In the genomic region with DNA sequence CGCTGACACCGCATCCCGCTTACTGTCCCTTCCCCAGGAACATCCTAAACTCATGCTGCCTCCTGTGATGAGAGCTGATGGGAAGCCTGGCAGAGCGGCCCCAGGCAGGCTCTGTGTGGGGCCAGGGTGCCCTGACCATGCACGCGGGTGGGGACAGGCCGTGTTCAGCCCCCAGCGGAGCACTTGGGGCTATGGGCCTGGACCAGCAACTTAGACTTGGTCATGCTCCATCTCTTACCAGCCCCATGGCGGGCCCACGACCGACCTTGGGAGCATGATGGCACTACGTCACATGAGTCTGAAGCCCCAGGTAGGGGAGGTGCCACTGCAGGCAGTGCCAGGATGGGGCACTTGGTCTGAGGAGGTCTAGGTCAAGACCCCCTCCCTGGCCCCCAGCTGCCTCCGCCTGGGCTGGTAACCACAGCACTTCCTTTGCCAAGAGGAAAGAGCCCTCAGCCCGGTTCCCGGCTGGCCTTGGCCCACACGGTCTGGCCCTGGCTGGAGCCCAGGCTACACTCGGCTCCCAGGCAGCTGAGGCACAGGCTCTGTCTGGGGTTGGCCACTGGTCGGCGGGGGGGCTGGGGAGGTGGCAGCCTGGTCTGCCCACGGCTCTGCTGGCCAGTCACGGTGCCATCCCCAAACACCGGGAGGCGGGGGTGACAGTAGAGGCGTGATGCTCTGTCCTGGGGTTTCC, we compare ENCODE assay signal across 9 cellular contexts. TPM values are rescaled to one million over a fixed set of nuclear protein-coding genes. Genes with fewer than 3 reads are reported as not detected.
DNase-seq lines count a peak whose midpoint lies in the region; ATAC-seq, FAIRE-seq and TF ChIP-seq lines count a peak whose summit lies in the region.
"Had no signal": no experiment of that assay in that cellular context is flagged by ENCODE, and none has a peak within 500 bp of the region (broad histone marks: within the 10 kb centered on the region; RNA-seq: fewer than 3 reads in every experiment).

No MANE protein-coding gene starts in this region.

- no peak for DNase-seq in Peyer's patch
- DNase-seq in endothelial cell of umbilical vein (ENCODE audit: low read depth, low spot score), result peak; percentile 23
- DNase-seq in midbrain (lab: John Stamatoyannopoulos, UW), result peak; percentile 85
- DNase-seq in thyroid gland, result peak; percentile 84 to 85
- no peak for DNase-seq in stimulated activated CD4-positive, alpha-beta T cell treated with anti-CD3 and anti-CD28 coated beads, Interleukin-2, amount 100 ng/mL, for 48 hours
- DNase-seq in NCI-H1930 (lab: John Stamatoyannopoulos, UW), result no peak
- DNase-seq: activated effector memory CD4-positive, alpha-beta T cell treated with Interleukin-2 at 50 U/mL for 16 hours had no signal

- no peak for TF ChIP-seq CTCF in Peyer's patch (IDR thresholded peaks at IDR 0.05)
- TF ChIP-seq CTCF in endothelial cell of umbilical vein (IDR thresholded peaks at IDR 0.05; ENCODE audit: extremely low read depth in 1 of 2, insufficient read depth in 1 of 2, low read depth in 1 of 2, low read length in 2 of 2), result no peak
- no peak for TF ChIP-seq CTCF in thyroid gland (IDR thresholded peaks at IDR 0.05)

- no peaks in the 10 kb centered on the region for H3K36me3 ChIP-seq in Peyer's patch
- H3K36me3 ChIP-seq in endothelial cell of umbilical vein (ENCODE audit: control insufficient read depth in 2 of 2, extremely low read depth in 1 of 2, insufficient read depth in 2 of 2, low read length in 2 of 2), result no peaks in the 10 kb centered on the region
- no peaks in the 10 kb centered on the region for H3K36me3 ChIP-seq in thyroid gland

- H3K27me3 ChIP-seq in Peyer's patch (no peaks in the 10 kb centered on the region), endothelial cell of umbilical vein (ENCODE audit: control insufficient read depth in 2 of 2, insufficient read depth in 2 of 2, low read length in 2 of 2) (no peaks in the 10 kb centered on the region), thyroid gland (no peaks in the 10 kb centered on the region)

- H3K4me1 ChIP-seq in Peyer's patch (peaks cover 0 to 61% (median 0%) of the 10 kb centered on the region in 4 donors), endothelial cell of umbilical vein (ENCODE audit: control insufficient read depth, extremely low read depth, insufficient read depth, low read length) (peaks cover 27% of the 10 kb centered on the region), thyroid gland (peaks cover 51 to 70% of the 10 kb centered on the region in 2 donors)

- H3K9me3 ChIP-seq in Peyer's patch, result no peaks in the 10 kb centered on the region
- H3K9me3 ChIP-seq in endothelial cell of umbilical vein (replicated peaks; ENCODE audit: control insufficient read depth, insufficient read depth, low read length), result no peaks in the 10 kb centered on the region
- H3K9me3 ChIP-seq in thyroid gland, result no peaks in the 10 kb centered on the region

- H3K27ac ChIP-seq in Peyer's patch, result peak overlapping the region; percentile 66 to 88 (median 75)
- no peak overlapping the region for H3K27ac ChIP-seq in endothelial cell of umbilical vein (ENCODE audit: insufficient read depth, low read depth, low read length)
- peak overlapping the region; percentile 85 to 93 (median 92) for H3K27ac ChIP-seq in thyroid gland

- H3K9me1 ChIP-seq in endothelial cell of umbilical vein (replicated peaks; ENCODE audit: control insufficient read depth, extremely low read depth, insufficient read depth, low read length), result no peaks in the 10 kb centered on the region

- H4K20me1 ChIP-seq in endothelial cell of umbilical vein (replicated peaks; ENCODE audit: control insufficient read depth, extremely low read depth, insufficient read depth, low read length), result no peaks in the 10 kb centered on the region

- H3K4me2 ChIP-seq in endothelial cell of umbilical vein (ENCODE audit: insufficient read depth, low read length), result no peak overlapping the region

- no peaks in the 10 kb centered on the region for H3K79me2 ChIP-seq in endothelial cell of umbilical vein (ENCODE audit: control insufficient read depth, insufficient read depth, low read length)

- CTCF ChIA-PET in endothelial cell of umbilical vein (lab: Charles Lee), result interaction anchor here (1.5 kb wide), 2 partner anchors 9 to 19 kb away, joined by 3 to 4 read pairs; no protein-coding TSS in a partner anchor

- no peak overlapping the region for H3K9ac ChIP-seq in endothelial cell of umbilical vein (replicated peaks; ENCODE audit: extremely low read depth, insufficient read depth, low read length)

- intact Hi-C loops in endothelial cell of umbilical vein (cut with micrococcal nuclease), result no loop called here
- intact Hi-C loops in thyroid gland (cut with DNase I), result no loop called here

- TF ChIP-seq POLR2A in Peyer's patch (IDR thresholded peaks at IDR 0.05) (no peak), endothelial cell of umbilical vein (IDR thresholded peaks at IDR 0.05; ENCODE audit: low read depth, low read length) (no peak), thyroid gland (IDR thresholded peaks at IDR 0.05) (no peak)

- dilution Hi-C loops in endothelial cell of umbilical vein (cut with MboI; ENCODE audit: extremely low pct_ligation_motif_present, low sequenced_read_pairs), result no loop called here

- 0 to 38% methylated on average over 4 to 9 of the region's 24 CpGs for WGBS in thyroid gland, 2 donors

- no TSS peak for BruUV-seq in endothelial cell of umbilical vein (replicated peaks; lab: Mats Ljungman, UMichigan)

- ATAC-seq in GM18517 (IDR thresholded peaks at IDR 0.05; ENCODE audit: unreplicated experiment) (no peak), GM21576 (IDR thresholded peaks at IDR 0.05; ENCODE audit: unreplicated experiment) (no peak)

- no peak overlapping the region for H3K4me3 ChIP-seq in Peyer's patch
- no peak overlapping the region for H3K4me3 ChIP-seq in endothelial cell of umbilical vein (replicated peaks in 1 of 3; ENCODE audit: insufficient read depth in 1 of 3, low read depth in 1 of 3, low read length in 3 of 3)
- no peak overlapping the region for H3K4me3 ChIP-seq in thyroid gland (replicated peaks in 1 of 3)

- no peak overlapping the region for H2AFZ ChIP-seq in endothelial cell of umbilical vein (ENCODE audit: low read depth, low read length)

- POLR2A ChIA-PET in endothelial cell of umbilical vein (lab: Charles Lee), result no interaction called here

- FAIRE-seq in endothelial cell of umbilical vein (lab: Jason Lieb, UNC), result no peak

TF ChIP-seq in endothelial cell of umbilical vein, 7 proteins besides CTCF, POLR2A, EP300 and RAD21:
- TF ChIP-seq GATA2 (IDR thresholded peaks at IDR 0.05; ENCODE audit: insufficient read depth, insufficient read length, low read depth, low read length), result no peak
- no peak for TF ChIP-seq MYC (IDR thresholded peaks at IDR 0.05; ENCODE audit: low read depth, low read length)
- no peak for TF ChIP-seq JUN (IDR thresholded peaks at IDR 0.05; ENCODE audit: borderline replicate concordance, insufficient read depth, insufficient read length, low read depth)

RNA-seq across cellular contexts. Expression of gene BAHCC1, which starts 25.7 kb away (rescaled TPM):
- total RNA-seq in Peyer's patch, result 10 to 100 TPM; 11.6 to 43.0 (median 23.9) TPM
- 10.3 and 11.6 TPM in 2 replicates for total RNA-seq in endothelial cell of umbilical vein
- polyA plus RNA-seq in endothelial cell of umbilical vein, result 4.7 and 7.1 TPM in 2 replicates
- 3.4 and 5.1 TPM in 2 replicates for polyA plus RNA-seq in endothelial cell of umbilical vein (2011; cell fraction: cytosol; rRNA removed)
- polyA plus RNA-seq in endothelial cell of umbilical vein (2011; cell fraction: nucleus; rRNA removed), result 15.2 and 19.3 TPM in 2 replicates
- 3.5 and 3.7 TPM in 2 replicates for polyA plus RNA-seq in endothelial cell of umbilical vein (2012)
- 7.4 and 14.0 TPM in 2 replicates for polyA minus RNA-seq in endothelial cell of umbilical vein
- polyA minus RNA-seq in endothelial cell of umbilical vein (2011; cell fraction: cytosol; rRNA and poly(A)+ RNA removed), result 8.7 TPM
- 3.3 and 10.0 TPM in 2 replicates for polyA minus RNA-seq in endothelial cell of umbilical vein (2011; cell fraction: nucleus; rRNA and poly(A)+ RNA removed)
- total RNA-seq in thyroid gland, result 10 to 100 TPM; 13.7 to 33.7 (median 23.9) TPM

Comparison
In these comparisons a context has a peak if more than half of its experiments do, and no peak if none do; other contexts are left out.
1. DNase-seq: peak in endothelial cell of umbilical vein (single experiment), midbrain (single experiment) and thyroid gland (2 of 2); none in Peyer's patch (0 of 3), stimulated activated CD4-positive, alpha-beta T cell treated with anti-CD3 and anti-CD28 coated beads, Interleukin-2, amount 100 ng/mL, for 48 hours (0 of 2) and NCI-H1930 (0 of 2).